Comparison of ENCODE assay signal across 7 cellular contexts in the genomic region with DNA sequence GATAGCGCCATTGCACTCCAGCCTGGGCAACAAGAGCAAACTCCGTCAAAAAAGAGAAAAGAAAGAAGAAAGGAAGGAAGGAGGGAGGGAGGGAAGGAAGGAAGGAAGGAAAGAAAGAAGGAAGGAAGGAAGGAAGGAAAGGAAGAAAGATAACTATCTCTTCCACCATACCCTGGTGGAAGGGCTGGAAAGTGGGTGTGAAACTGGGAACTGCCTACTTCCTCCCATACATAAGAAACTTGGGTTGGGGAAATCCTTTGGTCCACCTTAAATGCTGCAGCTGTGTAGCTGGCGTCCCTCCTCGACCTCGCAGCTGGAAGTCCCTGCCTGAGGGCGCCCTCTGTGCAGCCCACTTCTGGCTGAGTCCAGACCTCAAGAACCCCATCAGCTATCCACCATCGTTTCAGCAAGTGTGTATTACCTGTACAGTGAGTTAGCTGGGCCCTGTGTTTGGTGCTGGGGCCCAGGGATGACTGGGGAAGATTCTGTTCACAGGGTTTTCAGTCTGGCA. TPM values are rescaled to one million over a fixed set of nuclear protein-coding genes. Genes with fewer than 3 reads are reported as not detected.
DNase-seq lines count a peak whose midpoint lies in the region; ATAC-seq, FAIRE-seq and TF ChIP-seq lines count a peak whose summit lies in the region.

No MANE protein-coding gene starts in this region.

- H3K4me3 ChIP-seq in OCI-LY3 (ENCODE audit: low read length) (no peak overlapping the region), fibroblast of pulmonary artery (replicated peaks; ENCODE audit: low read depth, low read length) (peak overlapping the region; percentile 30), pancreas (no peak overlapping the region)

- H3K79me2 ChIP-seq in OCI-LY3 (ENCODE audit: low read length): no peaks in the 10 kb centered on the region

- TF ChIP-seq POLR2A in GM12892 (IDR thresholded peaks at IDR 0.05; ENCODE audit: low read depth, low read length): no peak

- ATAC-seq in GM21515 (IDR thresholded peaks at IDR 0.05; ENCODE audit: unreplicated experiment): no peak
- no peak for ATAC-seq in pancreas
- no peak for ATAC-seq in GM19455 (IDR thresholded peaks at IDR 0.05; ENCODE audit: unreplicated experiment)

- H3K9me3 ChIP-seq in OCI-LY3 (ENCODE audit: insufficient read depth, low read length) (no peaks in the 10 kb centered on the region), pancreas (no peaks in the 10 kb centered on the region)

- H3K27ac ChIP-seq in OCI-LY3 (ENCODE audit: low read length) (no peak overlapping the region), pancreas (no peak overlapping the region)

- H2AFZ ChIP-seq in OCI-LY3 (ENCODE audit: low read depth, low read length): peak overlapping the region; percentile 46; the same call in 1 of the 2 replicates

- H3K27me3 ChIP-seq in OCI-LY3 (ENCODE audit: low read depth, low read length) (no peaks in the 10 kb centered on the region), pancreas (no peaks in the 10 kb centered on the region)

- H3K4me2 ChIP-seq in OCI-LY3 (ENCODE audit: low read length): peak overlapping the region; percentile 12; the same call in 1 of the 2 replicates

- WGBS in pancreas, 2 donors: 39 to 41% methylated on average over 7 of the region's 7 CpGs

- DNase-seq in GM12892 (ENCODE audit: insufficient read length): no peak
- peak; percentile 47 for DNase-seq in fibroblast of pulmonary artery (ENCODE audit: low read depth)
- DNase-seq in posterior cingulate gyrus: peak in 7 of 10 donors; percentile 34 to 92 (median 62)
- no peak for DNase-seq in pancreas

- H3K4me1 ChIP-seq in OCI-LY3 (ENCODE audit: low read length): peaks cover 5% of the 10 kb centered on the region
- peaks cover 0 to 10% (median 0%) of the 10 kb centered on the region in 3 donors for H3K4me1 ChIP-seq in pancreas

- intact Hi-C loops in posterior cingulate gyrus (cut with DNase I) (loop anchor here (5.0 kb wide), 1 partner anchor 90 kb away; no protein-coding TSS in a partner anchor), pancreas (cut with DNase I) (no loop called here)

- FAIRE-seq in GM12892 (lab: Jason Lieb, UNC) (peak; percentile 53), pancreas (lab: Jason Lieb, UNC) (no peak)

- H4K20me1 ChIP-seq in OCI-LY3 (ENCODE audit: insufficient read depth, low read length): no peaks in the 10 kb centered on the region

- no peak overlapping the region for H3K9ac ChIP-seq in OCI-LY3 (ENCODE audit: low read length)

- no peak for TF ChIP-seq CTCF in OCI-LY3 (IDR thresholded peaks at IDR 0.05; ENCODE audit: low read depth, low read length)
- TF ChIP-seq CTCF in fibroblast of pulmonary artery (IDR thresholded peaks at IDR 0.05; ENCODE audit: low read length, missing control alignments): no peak
- no peak for TF ChIP-seq CTCF in pancreas (IDR thresholded peaks at IDR 0.05)

- H3K36me3 ChIP-seq in OCI-LY3 (replicated peaks; ENCODE audit: low read depth, low read length) (no peaks in the 10 kb centered on the region), pancreas (no peaks in the 10 kb centered on the region)

RNA-seq across cellular contexts. Expression of gene FAM167B, which starts 4.6 kb away (rescaled TPM):
- polyA plus RNA-seq in GM12892 (2012; ENCODE audit: missing spikeins): not detected
- total RNA-seq in pancreas: 1 to 10 TPM; 1.6 to 6.9 (median 2.9) TPM
- 10 to 100 TPM; 11.6 to 12.0 TPM for polyA plus RNA-seq in pancreas

RNA-seq across cellular contexts. Expression of gene LCK, which starts 8.7 kb away (rescaled TPM):
- polyA plus RNA-seq in GM12892 (2012; ENCODE audit: missing spikeins): 60.3 TPM
- total RNA-seq in pancreas: 1 to 10 TPM in 3 of 6 donors, under 1 TPM in 3; 0.09 to 1.6 (median 1.0) TPM
- polyA plus RNA-seq in pancreas: under 1 TPM; 0.33 to 0.80 TPM

RNA-seq across cellular contexts. Expression of gene EIF3I, which starts 20.2 kb away (rescaled TPM):
- polyA plus RNA-seq in GM12892 (2012; ENCODE audit: missing spikeins): 260 TPM
- total RNA-seq in pancreas: 100 to 1,000 TPM in 1 of 6 donors, 10 to 100 TPM in 5; 63.4 to 101 (median 81.0) TPM
- 100 to 1,000 TPM in 1 of 2 donors, 10 to 100 TPM in 1; 82.0 to 107 TPM for polyA plus RNA-seq in pancreas

RNA-seq across cellular contexts. Expression of gene TMEM234, which starts 20.2 kb away (rescaled TPM):
- polyA plus RNA-seq in GM12892 (2012; ENCODE audit: missing spikeins): 7.5 TPM
- total RNA-seq in pancreas: 10 to 100 TPM in 1 of 6 donors, 1 to 10 TPM in 5; 6.2 to 15.2 (median 8.2) TPM
- polyA plus RNA-seq in pancreas: 10 to 100 TPM; 19.2 to 23.5 TPM

RNA-seq across cellular contexts. Expression of gene DCDC2B, which starts 33.5 kb away (rescaled TPM):
- polyA plus RNA-seq in GM12892 (2012; ENCODE audit: missing spikeins): 0.51 TPM
- not detected for total RNA-seq in pancreas
- under 1 TPM; 0.05 to 0.11 TPM for polyA plus RNA-seq in pancreas

Comparison
In these comparisons a context has a peak if more than half of its experiments do, and no peak if none do; other contexts are left out.
1. DNase-seq: peak in fibroblast of pulmonary artery (single experiment) and posterior cingulate gyrus (7 of 10); none in GM12892 (single experiment) and pancreas (0 of 6).